In genomic region chr9:98791147-98792095, GRCh38 we compare ENCODE assay signal across 8 cellular contexts. TPM values are rescaled to one million over a fixed set of nuclear protein-coding genes. Genes with fewer than 3 reads are reported as not detected.
DNase-seq lines count a peak whose midpoint lies in the region; ATAC-seq, FAIRE-seq and TF ChIP-seq lines count a peak whose summit lies in the region.

No MANE protein-coding gene starts in this region.

- POLR2A ChIA-PET in K562 (lab: Yijun Ruan, JAX) = interaction anchor here (0.7 to 0.8 kb wide), 6 partner anchors 18 to 822 kb away, joined by 3 to 4 read pairs (median 4); no protein-coding TSS in a partner anchor

- CTCF ChIA-PET in K562 (lab: Yijun Ruan, JAX; ENCODE audit: low intra/inter-chr PET ratio) = interaction anchor here (0.6 to 0.8 kb wide), 2 partner anchors 10 to 867 kb away, joined by 3 to 4 read pairs; no protein-coding TSS in a partner anchor

- ATAC-seq in K562 (peak; percentile 88), HG03280 (IDR thresholded peaks at IDR 0.05; ENCODE audit: unreplicated experiment) (no peak)

- 47% methylated on average over 16 of the region's 16 CpGs for WGBS in K562 (ENCODE audit: insufficient coverage, low coverage, missing lambda C conversion rate)
- WGBS in sigmoid colon, 2 donors = 65 to 72% methylated on average over 16 of the region's 16 CpGs

- TF ChIP-seq EP300 in K562 (IDR thresholded peaks at IDR 0.05; ENCODE audit: low read length) (no peak), sigmoid colon (IDR thresholded peaks at IDR 0.05) (no peak)

- no TSS peak for BruUV-seq in K562 (replicated peaks; lab: Mats Ljungman, UMichigan)

- FAIRE-seq in K562 (lab: Jason Lieb, UNC) = peak; percentile 83

- no peak overlapping the region for H2AFZ ChIP-seq in K562 (ENCODE audit: low read depth, low read length)

- DNase-seq in 8988T (peak; percentile 78), HT-29 (ENCODE audit: low spot score) (peak; percentile 85), T1000 (lab: John Stamatoyannopoulos, UW) (peak; percentile 86), K562 (ENCODE audit: extremely low read depth in 1 of 4, low spot score in 3 of 4) (peak; percentile 83 to 86 (median 84)), iPS DF 19.7 (ENCODE audit: low read depth, low spot score) (peak; percentile 57), sigmoid colon (peak; percentile 92)

- TF ChIP-seq CTCF in GM12872 (IDR thresholded peaks at IDR 0.05; ENCODE audit: insufficient read depth, low read depth, low read length) (peak; percentile 96), K562 (IDR thresholded peaks at IDR 0.05 in 2 of 3, conservative IDR thresholded peaks at IDR 0.05 in 1 of 3; ENCODE audit: insufficient read depth in 2 of 3, low read depth in 1 of 3, low read length in 3 of 3) (peak; percentile 85 to 98 (median 94)), sigmoid colon (IDR thresholded peaks at IDR 0.05) (peak; percentile 96 to 99 (median 98))

- H3K27ac ChIP-seq in K562 (ENCODE audit: extremely low read depth, low read depth, low read length) (peak overlapping the region; percentile 73), sigmoid colon (peak overlapping the region in 3 of 4 donors; percentile 28 to 45 (median 42))

- H3K9me3 ChIP-seq in K562 (replicated peaks; ENCODE audit: control insufficient read depth, insufficient read depth, low read depth, low read length) (no peaks in the 10 kb centered on the region), sigmoid colon (no peaks in the 10 kb centered on the region)

- H3K79me2 ChIP-seq in K562 (ENCODE audit: control insufficient read depth, insufficient read depth, low read length) = peaks cover 67% of the 10 kb centered on the region

- H3K4me1 ChIP-seq in K562 (replicated peaks in 1 of 2; ENCODE audit: control insufficient read depth in 2 of 2, insufficient read depth in 2 of 2, low read length in 2 of 2) = peaks cover 32% of the 10 kb centered on the region in 2 experiments; a peak in 4 of 5 replicates
- peaks cover 0 to 30% (median 25%) of the 10 kb centered on the region in 4 donors for H3K4me1 ChIP-seq in sigmoid colon

- intact Hi-C loops in K562 (cut with micrococcal nuclease) = loop anchor here (2.0 kb wide), 1 partner anchor 207 kb away; no protein-coding TSS in a partner anchor
- intact Hi-C loops in sigmoid colon (cut with DNase I) = no loop called here

- H3K4me3 ChIP-seq in K562 (no peak overlapping the region), sigmoid colon (no peak overlapping the region)

- H3K36me3 ChIP-seq in K562 (ENCODE audit: control insufficient read depth, insufficient read depth, low read length) = peaks cover 76% of the 10 kb centered on the region
- peaks cover 0 to 19% (median 5%) of the 10 kb centered on the region in 4 donors for H3K36me3 ChIP-seq in sigmoid colon

- peaks cover 25% of the 10 kb centered on the region for H4K20me1 ChIP-seq in K562 (replicated peaks; ENCODE audit: control insufficient read depth, insufficient read depth, low read length)

- no peaks in the 10 kb centered on the region for H3K27me3 ChIP-seq in K562 (ENCODE audit: control insufficient read depth in 2 of 2, insufficient read depth in 2 of 2, low read length in 2 of 2)
- no peaks in the 10 kb centered on the region for H3K27me3 ChIP-seq in sigmoid colon

- peaks cover 17% of the 10 kb centered on the region for H3K9me1 ChIP-seq in K562 (ENCODE audit: control insufficient read depth, insufficient read depth, low read length)

- in situ Hi-C loops in K562 (cut with MboI) = loop anchor here (25.0 kb wide), 1 partner anchor 879 kb away; the partner anchor contains the start of gene TRMO

- H3K9ac ChIP-seq in K562 (ENCODE audit: insufficient read depth in 1 of 2, low read depth in 2 of 2, low read length in 2 of 2) = peak overlapping the region; percentile 25 to 83; a peak in 2 of 4 replicates

- TF ChIP-seq POLR2A in K562 (conservative IDR thresholded peaks at IDR 0.05) (no peak), sigmoid colon (IDR thresholded peaks at IDR 0.05) (no peak)

- TF ChIP-seq RAD21 in K562 (CRISPR knock-in tag; conservative IDR thresholded peaks at IDR 0.05 in 1 of 2, IDR thresholded peaks at IDR 0.05 in 1 of 2) = peak; percentile 57 to 61

- peak overlapping the region; percentile 47; the same call in 1 of the 2 replicates for H3K4me2 ChIP-seq in K562 (ENCODE audit: insufficient read depth, low read length)

TF ChIP-seq in K562, 482 proteins besides CTCF, POLR2A, EP300 and RAD21 (continues in another document):
- TF ChIP-seq ATF1 (CRISPR knock-in tag; IDR thresholded peaks at IDR 0.05) (no peak), ATF1 (tag; IDR thresholded peaks at IDR 0.05) (0 out of 2 replicates have a peak, but pooled peaks have one; percentile 19), ZKSCAN1 (IDR thresholded peaks at IDR 0.05; ENCODE audit: low read depth, low read length) (peak; percentile 62; the same call in 1 of the 2 replicates), MYNN (IDR thresholded peaks at IDR 0.05) (peak; percentile 94), MYNN (CRISPR knock-in tag; IDR thresholded peaks at IDR 0.05) (no peak), KLF13 (tag; IDR thresholded peaks at IDR 0.05; ENCODE audit: borderline replicate concordance, low read depth) (0 out of 2 replicates have a peak, but pooled peaks have one; percentile 53), RCOR1 (IDR thresholded peaks at IDR 0.05; ENCODE audit: borderline replicate concordance in 1 of 2, low read depth in 2 of 2, low read length in 2 of 2) (peak; percentile 49 to 85; a peak in 3 of 4 replicates), TEAD1 (CRISPR knock-in tag; IDR thresholded peaks at IDR 0.05) (peak; percentile 100), NEUROD1 (IDR thresholded peaks at IDR 0.05; ENCODE audit: borderline replicate concordance, low read depth, low read length, partially characterized antibody) (peak; percentile 19), ATF6 (CRISPR knock-in tag; IDR thresholded peaks at IDR 0.05) (0 out of 2 replicates have a peak, but pooled peaks have one; percentile 41), CTBP1 (IDR thresholded peaks at IDR 0.05; ENCODE audit: borderline replicate concordance) (peak; percentile 91)

RNA-seq across cellular contexts. Expression of gene ANKS6, which starts 4.9 kb away (rescaled TPM):
- 43.7 and 47.8 TPM in 2 replicates for total RNA-seq in HT-29 (2014; rRNA removed; shearing (Covaris generic))
- 68.9 and 115 TPM in 2 replicates for total RNA-seq in K562 (2011; cell fraction: chromatin; rRNA removed; ENCODE audit: low replicate concordance)
- total RNA-seq in K562 (2011; cell fraction: nucleolus; rRNA removed) = 69.9 and 73.9 TPM in 2 replicates
- 65.8 and 76.9 TPM in 2 replicates for total RNA-seq in K562 (2011; cell fraction: nucleoplasm; rRNA removed)
- total RNA-seq in K562 (2014; rRNA removed) (46.3 and 64.7 TPM in 2 replicates), K562 (2014; rRNA removed; fragmentation: Illumina TruSeq; extraction: Trizol) (25.4 and 28.5 TPM in 2 replicates), K562 (2015; rRNA removed; fragmentation: Illumina TruSeq; extraction: Trizol) (30.1 and 31.9 TPM in 2 replicates), K562 (2021) (72.2 and 74.5 TPM in 2 replicates), sigmoid colon (10 to 100 TPM; 10.2 to 22.8 (median 16.4) TPM)
- polyA plus RNA-seq in K562 (2011; rRNA removed) (46.5 and 50.7 TPM in 2 replicates), K562 (2014; fragmentation: Illumina TruSeq; extraction: Trizol) (36.9 and 41.8 TPM in 2 replicates), K562 (2014; fragmentation: Nextera tagmentation; extraction: Ambion mirVana) (10 to 100 TPM in 1 of 2 experiments, 1 to 10 TPM in 1; 9.9 to 11.8 TPM), K562 (2014; rRNA removed) (68.8 and 74.3 TPM in 2 replicates), sigmoid colon (10 to 100 TPM in 1 of 3 donors, 1 to 10 TPM in 2; 5.4 to 14.4 (median 6.0) TPM)
- polyA plus RNA-seq in K562 (2011; cell fraction: cytosol; rRNA removed) = 43.5 and 86.7 TPM in 2 replicates
- 120 and 181 TPM in 2 replicates for polyA plus RNA-seq in K562 (2011; cell fraction: nucleus; rRNA removed)
- 43.7 and 44.2 TPM in 2 replicates for polyA plus RNA-seq in K562 (2012)
- polyA minus RNA-seq in K562 (2011; rRNA and poly(A)+ RNA removed) = 27.0 and 35.5 TPM in 2 replicates
- 29.9 and 31.2 TPM in 2 replicates for polyA minus RNA-seq in K562 (2011; cell fraction: cytosol; rRNA and poly(A)+ RNA removed)
- polyA minus RNA-seq in K562 (2011; cell fraction: nucleus; rRNA and poly(A)+ RNA removed) = 31.0 and 35.3 TPM in 2 replicates

RNA-seq across cellular contexts. Expression of gene GALNT12, which starts 16.0 kb away (rescaled TPM):
- total RNA-seq in HT-29 (2014; rRNA removed; shearing (Covaris generic)) = 39.1 and 53.2 TPM in 2 replicates
- total RNA-seq in K562 (2011; cell fraction: chromatin; rRNA removed; ENCODE audit: low replicate concordance) = 99.2 and 173 TPM in 2 replicates
- total RNA-seq in K562 (2011; cell fraction: nucleolus; rRNA removed) = 75.7 and 81.2 TPM in 2 replicates
- total RNA-seq in K562 (2011; cell fraction: nucleoplasm; rRNA removed) = 101 and 122 TPM in 2 replicates
- total RNA-seq in K562 (2014; rRNA removed) = 36.3 and 39.1 TPM in 2 replicates
- 44.2 and 51.1 TPM in 2 replicates for total RNA-seq in K562 (2014; rRNA removed; fragmentation: Illumina TruSeq; extraction: Trizol)
- total RNA-seq in K562 (2015; rRNA removed; fragmentation: Illumina TruSeq; extraction: Trizol) = 43.6 and 46.8 TPM in 2 replicates
- total RNA-seq in K562 (2021) = 38.1 and 39.3 TPM in 2 replicates
- 82.9 and 86.6 TPM in 2 replicates for polyA plus RNA-seq in K562 (2011; rRNA removed)
- 28.4 and 41.1 TPM in 2 replicates for polyA plus RNA-seq in K562 (2011; cell fraction: cytosol; rRNA removed)
- polyA plus RNA-seq in K562 (2011; cell fraction: nucleus; rRNA removed) = 163 and 207 TPM in 2 replicates
- polyA plus RNA-seq in K562 (2012) = 37.8 and 58.5 TPM in 2 replicates
- 42.4 and 45.3 TPM in 2 replicates for polyA plus RNA-seq in K562 (2014; fragmentation: Illumina TruSeq; extraction: Trizol)
- 10 to 100 TPM; 29.7 to 33.7 TPM for polyA plus RNA-seq in K562 (2014; fragmentation: Nextera tagmentation; extraction: Ambion mirVana)
- polyA plus RNA-seq in K562 (2014; rRNA removed) = 45.6 and 49.4 TPM in 2 replicates
- polyA minus RNA-seq in K562 (2011; rRNA and poly(A)+ RNA removed) = 35.3 and 36.9 TPM in 2 replicates
- 12.0 and 15.8 TPM in 2 replicates for polyA minus RNA-seq in K562 (2011; cell fraction: cytosol; rRNA and poly(A)+ RNA removed)
- 32.7 and 49.1 TPM in 2 replicates for polyA minus RNA-seq in K562 (2011; cell fraction: nucleus; rRNA and poly(A)+ RNA removed)
- 10 to 100 TPM; 11.5 to 18.9 (median 15.7) TPM for total RNA-seq in sigmoid colon
- 10 to 100 TPM; 23.6 to 34.2 (median 30.5) TPM for polyA plus RNA-seq in sigmoid colon
